ENCODE assay signal across 27 cellular contexts in the genomic region with DNA sequence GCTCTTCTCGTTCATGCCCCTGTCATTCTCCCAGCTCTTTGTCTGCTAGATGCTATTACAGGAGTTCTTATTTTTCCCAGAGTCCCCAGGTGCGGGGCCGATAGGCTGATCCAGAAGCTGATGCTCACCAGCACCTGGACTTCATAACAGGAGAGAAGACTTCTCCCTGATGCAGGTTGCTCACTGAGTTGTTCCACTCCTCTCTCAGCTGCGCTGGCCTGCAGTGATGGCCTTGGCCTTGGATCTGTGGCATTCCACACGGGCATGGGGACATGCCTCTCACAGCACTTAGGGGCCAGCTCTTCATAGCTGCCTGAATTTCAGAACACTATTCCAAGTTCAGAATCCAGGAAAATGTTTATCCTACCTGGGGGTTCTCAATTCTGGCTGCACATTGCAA.
"Had no signal": no experiment of that assay in that cellular context is flagged by ENCODE, and none has a peak within 500 bp of the region (broad histone marks: within the 10 kb centered on the region; RNA-seq: fewer than 3 reads in every experiment).

No MANE protein-coding gene starts in this region.

- H3K27ac ChIP-seq: ascending aorta, body of pancreas had no signal

- H3K9me3 ChIP-seq: ascending aorta, body of pancreas had no signal

- ATAC-seq: activated CD8-positive, alpha-beta memory T cell treated with anti-CD3 and anti-CD28 coated beads, Interleukin-2, amount 10 ng/mL, durations not matched to agents 7 days and 5 days; body of pancreas; PC-3; T-cell had no signal

- FAIRE-seq: bronchial epithelial cell, RCC 7860, TTC549 had no signal

- H3K27ac Mint-ChIP-seq: activated B cell treated with CpG ODN at 0.5 μM for 24 hours; activated CD4-positive, alpha-beta T cell treated with anti-CD3 and anti-CD28 coated beads, Interleukin-2, amount 10 ng/mL, durations not matched to agents 24 days and 14 days; activated CD8-positive, alpha-beta memory T cell treated with anti-CD3 and anti-CD28 coated beads, Interleukin-2, amount 10 ng/mL, durations not matched to agents 7 days and 5 days; activated naive CD4-positive, alpha-beta T cell treated with anti-CD3 and anti-CD28 coated beads, Interleukin-2, amount 50 U/mL, for 24 hours; activated T-cell treated with anti-CD3 and anti-CD28 coated beads, Interleukin-2, amount 50 U/mL, for 24 hours; activated T-helper 1 cell treated with anti-CD3 and anti-CD28 coated beads, Interleukin-12 subunit alpha, Interleukin-12 subunit beta, Interleukin-2, Interleukin-4 antibody, amounts not matched to agents 30 ng/mL and 10 ng/mL and 1 ng/mL, durations not matched to agents 14 hours and 24 hours and 36 hours; T-cell had no signal

- H3K27me3 Mint-ChIP-seq: activated B cell treated with CpG ODN at 0.5 μM for 24 hours; activated naive CD4-positive, alpha-beta T cell treated with anti-CD3 and anti-CD28 coated beads, Interleukin-2, amount 50 U/mL, for 24 hours had no signal

- H3K9me3 Mint-ChIP-seq: activated B cell treated with CpG ODN at 0.5 μM for 24 hours; activated CD4-positive, alpha-beta T cell treated with anti-CD3 and anti-CD28 coated beads, Interleukin-2, amount 10 ng/mL, durations not matched to agents 24 days and 14 days; activated naive CD4-positive, alpha-beta T cell treated with anti-CD3 and anti-CD28 coated beads, Interleukin-2, amount 50 U/mL, for 24 hours; activated T-cell treated with anti-CD3 and anti-CD28 coated beads, Interleukin-2, amount 50 U/mL, for 24 hours; activated T-helper 1 cell treated with anti-CD3 and anti-CD28 coated beads, Interleukin-12 subunit alpha, Interleukin-12 subunit beta, Interleukin-2, Interleukin-4 antibody, amounts not matched to agents 30 ng/mL and 10 ng/mL and 1 ng/mL, durations not matched to agents 14 hours and 24 hours and 36 hours; T-cell had no signal

- H3K4me3 Mint-ChIP-seq: activated B cell treated with CpG ODN at 0.5 μM for 24 hours; activated CD4-positive, alpha-beta T cell treated with anti-CD3 and anti-CD28 coated beads, Interleukin-2, amount 10 ng/mL, durations not matched to agents 24 days and 14 days; activated CD8-positive, alpha-beta memory T cell treated with anti-CD3 and anti-CD28 coated beads, Interleukin-2, amount 10 ng/mL, durations not matched to agents 7 days and 5 days; activated naive CD4-positive, alpha-beta T cell treated with anti-CD3 and anti-CD28 coated beads, Interleukin-2, amount 50 U/mL, for 24 hours; activated T-cell treated with anti-CD3 and anti-CD28 coated beads, Interleukin-2, amount 50 U/mL, for 24 hours; activated T-helper 1 cell treated with anti-CD3 and anti-CD28 coated beads, Interleukin-12 subunit alpha, Interleukin-12 subunit beta, Interleukin-2, Interleukin-4 antibody, amounts not matched to agents 30 ng/mL and 10 ng/mL and 1 ng/mL, durations not matched to agents 14 hours and 24 hours and 36 hours; T-cell had no signal

- H3K36me3 ChIP-seq: ascending aorta had no signal

- H3K4me3 ChIP-seq: ascending aorta, body of pancreas had no signal

- H3K4me1 Mint-ChIP-seq: activated B cell treated with CpG ODN at 0.5 μM for 24 hours; activated CD4-positive, alpha-beta T cell treated with anti-CD3 and anti-CD28 coated beads, Interleukin-2, amount 10 ng/mL, durations not matched to agents 24 days and 14 days; activated CD8-positive, alpha-beta memory T cell treated with anti-CD3 and anti-CD28 coated beads, Interleukin-2, amount 10 ng/mL, durations not matched to agents 7 days and 5 days; activated naive CD4-positive, alpha-beta T cell treated with anti-CD3 and anti-CD28 coated beads, Interleukin-2, amount 50 U/mL, for 24 hours had no signal

- DNase-seq: activated B cell treated with CpG ODN at 0.5 μM for 24 hours; activated CD4-positive, alpha-beta T cell treated with anti-CD3 and anti-CD28 coated beads for 1 hour; activated CD4-positive, alpha-beta T cell treated with anti-CD3 and anti-CD28 coated beads, Interleukin-2, amount 10 ng/mL, durations not matched to agents 24 days and 14 days; activated CD4-positive, alpha-beta T cell treated with anti-CD3 and anti-CD28 coated beads, Interleukin-2, amount 50 U/mL, for 48 hours; activated CD8-positive, alpha-beta memory T cell treated with anti-CD3 and anti-CD28 coated beads, Interleukin-2, amount 10 ng/mL, durations not matched to agents 7 days and 5 days; activated effector memory CD4-positive, alpha-beta T cell treated with Interleukin-2 at 50 U/mL for 16 hours; activated naive CD4-positive, alpha-beta T cell; activated T-cell treated with anti-CD3 and anti-CD28 coated beads, Interleukin-2, amount 50 U/mL, for 24 hours; amniotic stem cell; body of pancreas; central memory CD4-positive, alpha-beta T cell; NCI-H1092; NCI-H1417; NCI-H1930; NCI-H510A treated with DMSO at 0.1 percent for 48 hours; NCI-H69; PC-3; SHP77 treated with DMSO at 0.1 percent for 48 hours; T-cell; T-helper 2 cell; T1000 had no signal

- H3K4me1 ChIP-seq: ascending aorta, body of pancreas had no signal

- H3K36me3 Mint-ChIP-seq: activated CD8-positive, alpha-beta memory T cell treated with anti-CD3 and anti-CD28 coated beads, Interleukin-2, amount 10 ng/mL, durations not matched to agents 7 days and 5 days; activated naive CD4-positive, alpha-beta T cell treated with anti-CD3 and anti-CD28 coated beads, Interleukin-2, amount 50 U/mL, for 24 hours; T-cell had no signal

- H3K27me3 ChIP-seq: ascending aorta, body of pancreas had no signal
